10 cellular contexts compared by ENCODE assay signal in the genomic region with DNA sequence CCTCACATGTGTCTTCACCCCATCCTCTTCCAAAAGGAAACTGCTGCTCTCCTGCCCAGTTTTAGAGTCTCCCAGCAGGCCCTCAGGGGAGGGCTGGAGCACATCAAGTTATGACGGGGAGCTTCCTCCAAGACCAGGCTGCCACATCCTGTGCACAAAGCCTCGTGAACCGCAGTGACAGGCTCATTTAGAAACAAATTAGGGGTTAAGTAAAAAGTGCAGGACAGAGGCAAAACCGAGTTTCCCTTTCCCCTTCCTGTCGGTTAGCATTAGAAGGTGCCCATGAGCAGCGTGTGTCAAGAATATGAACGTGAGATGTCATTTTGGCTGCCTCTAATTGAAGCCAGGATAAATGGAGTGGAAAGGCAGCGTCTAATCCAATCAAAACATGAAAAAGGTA.
DNase-seq lines count a peak whose midpoint lies in the region; ATAC-seq and TF ChIP-seq lines count a peak whose summit lies in the region.
"Had no signal": no experiment of that assay in that cellular context is flagged by ENCODE, and none has a peak within 500 bp of the region (broad histone marks: within the 10 kb centered on the region; RNA-seq: fewer than 3 reads in every experiment).

No MANE protein-coding gene starts in this region.

- no TSS peak for BruUV-seq in PC-9 (replicated peaks; lab: Mats Ljungman, UMichigan)

- no peaks in the 10 kb centered on the region for H4K20me1 ChIP-seq in DND-41 (ENCODE audit: insufficient read depth, low read length)
- H4K20me1 ChIP-seq in GM23248 (ENCODE audit: insufficient read depth): no peaks in the 10 kb centered on the region
- H4K20me1 ChIP-seq in PC-9 (ENCODE audit: insufficient read depth): no peaks in the 10 kb centered on the region

- ATAC-seq in DND-41 (ENCODE audit: insufficient read depth, low read depth) (peak; percentile 97), GM19467 (IDR thresholded peaks at IDR 0.05; ENCODE audit: unreplicated experiment) (peak; percentile 98), HG03565 (IDR thresholded peaks at IDR 0.05; ENCODE audit: unreplicated experiment) (peak; percentile 94)
- ATAC-seq: Right ventricle myocardium inferior had no signal

- peaks cover 58% of the 10 kb centered on the region for H3K4me1 ChIP-seq in DND-41 (ENCODE audit: insufficient read depth, low read length)
- peaks cover 6% of the 10 kb centered on the region for H3K4me1 ChIP-seq in GM23248 (ENCODE audit: insufficient read depth)
- H3K4me1 ChIP-seq in PC-9 (replicated peaks; ENCODE audit: insufficient read depth): no peaks in the 10 kb centered on the region

- H3K4me2 ChIP-seq in DND-41 (ENCODE audit: insufficient read depth, low read length) (peak overlapping the region; percentile 52), GM23248 (ENCODE audit: unreplicated experiment) (no peak overlapping the region), PC-9 (no peak overlapping the region)

- CTCF ChIA-PET in PC-9 (lab: Charles Lee): no interaction called here

- H3K4me3 ChIP-seq in DND-41 (ENCODE audit: low read depth in 1 of 2, low read length in 2 of 2) (peak overlapping the region in 1 of 2 experiments; percentile 42; a peak in 2 of 4 replicates), GM23248 (no peak overlapping the region), PC-9 (no peak overlapping the region)
- H3K4me3 ChIP-seq: thoracic aorta had no signal

- H3K79me2 ChIP-seq in DND-41 (ENCODE audit: insufficient read depth, low read length) (no peaks in the 10 kb centered on the region), GM23248 (ENCODE audit: insufficient read depth) (no peaks in the 10 kb centered on the region), PC-9 (ENCODE audit: low read depth) (no peaks in the 10 kb centered on the region)

- TF ChIP-seq CTCF in DND-41 (IDR thresholded peaks at IDR 0.05; ENCODE audit: borderline replicate concordance, extremely low read depth, low read length, poor library complexity, severe bottlenecking) (no peak), PC-9 (conservative IDR thresholded peaks at IDR 0.05) (no peak)

- H3F3A ChIP-seq in GM23248 (ENCODE audit: insufficient read depth) (peaks cover 3% of the 10 kb centered on the region), PC-9 (ENCODE audit: insufficient read depth, low read depth) (no peaks in the 10 kb centered on the region)

- intact Hi-C loops in PC-9 (cut with micrococcal nuclease; ENCODE audit: unreplicated experiment): no loop called here

- H3K27ac ChIP-seq in DND-41 (ENCODE audit: low read length) (peak overlapping the region; percentile 97), GM23248 (no peak overlapping the region), PC-9 (no peak overlapping the region)
- H3K27ac ChIP-seq: thoracic aorta had no signal

- WGBS in GM23248 (ENCODE audit: low coverage in 1 of 2, low lambda C conversion rate in 2 of 2, missing lambda C conversion rate in 2 of 2), 2 experiments: 66 to 67% methylated on average over 8 of the region's 8 CpGs

- peak; percentile 91 for DNase-seq in DND-41
- peak; percentile 27 to 49 for DNase-seq in activated T-cell treated with anti-CD3 and anti-CD28 coated beads, Interleukin-2, amount 50 U/mL, for 48 hours
- no peak for DNase-seq in NCI-H446 (lab: John Stamatoyannopoulos, UW)
- no peak for DNase-seq in mucosa of gallbladder (ENCODE audit: low spot score)
- no peak for DNase-seq in GM23248
- no peak for DNase-seq in PC-9

- H3K9me3 ChIP-seq in DND-41 (ENCODE audit: insufficient read depth, low read length, severe bottlenecking) (peaks cover 4% of the 10 kb centered on the region), GM23248 (ENCODE audit: low read depth) (no peaks in the 10 kb centered on the region), PC-9 (ENCODE audit: insufficient read depth, low read depth) (no peaks in the 10 kb centered on the region)
- H3K9me3 ChIP-seq: thoracic aorta had no signal

- no peaks in the 10 kb centered on the region for H3K9me2 ChIP-seq in GM23248 (ENCODE audit: insufficient read depth)
- H3K9me2 ChIP-seq in PC-9 (ENCODE audit: insufficient read depth): no peaks in the 10 kb centered on the region

- H3K9ac ChIP-seq in DND-41 (ENCODE audit: low read depth, low read length) (peak overlapping the region; percentile 51), GM23248 (no peak overlapping the region)

- H2AFZ ChIP-seq in DND-41 (ENCODE audit: low read depth, low read length): 0 out of 2 replicates have a peak overlapping the region, but pooled peaks have one; percentile 6
- H2AFZ ChIP-seq in GM23248: no peak overlapping the region
- H2AFZ ChIP-seq in PC-9: no peak overlapping the region

- H3K27me3 ChIP-seq in DND-41 (ENCODE audit: insufficient read depth, low read length, poor library complexity): no peaks in the 10 kb centered on the region
- H3K27me3 ChIP-seq in GM23248 (replicated peaks; ENCODE audit: insufficient read depth): no peaks in the 10 kb centered on the region
- H3K27me3 ChIP-seq in PC-9 (ENCODE audit: insufficient read depth, low read depth): peaks cover 29% of the 10 kb centered on the region

- H3K36me3 ChIP-seq in DND-41 (ENCODE audit: insufficient read depth, low read length): no peaks in the 10 kb centered on the region; the same call in 1 of the 2 replicates
- H3K36me3 ChIP-seq in GM23248 (ENCODE audit: low read depth): no peaks in the 10 kb centered on the region
- no peaks in the 10 kb centered on the region for H3K36me3 ChIP-seq in PC-9 (ENCODE audit: low read depth)
- H3K36me3 ChIP-seq: thoracic aorta had no signal

- POLR2A ChIA-PET in PC-9 (lab: Charles Lee; ENCODE audit: unreplicated experiment): no interaction called here

- in situ Hi-C loops in GM23248 (cut with MboI): no loop called here

Comparison
In these comparisons a context has a peak if more than half of its experiments do, and no peak if none do; other contexts are left out.
1. DNase-seq: peak in DND-41 (single experiment) and activated T-cell treated with anti-CD3 and anti-CD28 coated beads, Interleukin-2, amount 50 U/mL, for 48 hours (2 of 2); none in NCI-H446 (0 of 2), mucosa of gallbladder (single experiment), GM23248 (single experiment) and PC-9 (0 of 2).
2. Peak in every context shown above with its lines, with median percentiles within 50 percentile points of each other: ATAC-seq.